ENCODE assay signal across 19 cellular contexts in genomic region chr3:152879130-152879789, GRCh38. TPM values are rescaled to one million over a fixed set of nuclear protein-coding genes. Genes with fewer than 3 reads are reported as not detected.
DNase-seq lines count a peak whose midpoint lies in the region; ATAC-seq, FAIRE-seq and TF ChIP-seq lines count a peak whose summit lies in the region.
"Had no signal": no experiment of that assay in that cellular context is flagged by ENCODE, and none has a peak within 500 bp of the region (broad histone marks: within the 10 kb centered on the region; RNA-seq: fewer than 3 reads in every experiment).

No MANE protein-coding gene starts in this region.

- no peak overlapping the region for H3K27ac ChIP-seq in MM.1S (ENCODE audit: low read length)

- peaks cover 3% of the 10 kb centered on the region for H3K27me3 Mint-ChIP-seq in activated T-helper 17 cell treated with anti-CD3 and anti-CD28 coated beads, Interleukin-2, amount 50 U/mL, for 72 hours

- no peaks in the 10 kb centered on the region for H3F3A ChIP-seq in MM.1S (ENCODE audit: insufficient read depth, low read length)

- peak; percentile 81 for FAIRE-seq in GM12892 (lab: Jason Lieb, UNC)
- FAIRE-seq: GM18507 had no signal

- no peak overlapping the region for H3K9ac ChIP-seq in MM.1S (ENCODE audit: low read length)
- H3K9ac ChIP-seq: SK-N-SH had no signal

- no peaks in the 10 kb centered on the region for H3K36me3 Mint-ChIP-seq in activated T-helper 17 cell treated with anti-CD3 and anti-CD28 coated beads, Interleukin-2, amount 50 U/mL, for 72 hours (ENCODE audit: low read depth)
- H3K36me3 Mint-ChIP-seq: CD8-positive, alpha-beta T cell had no signal

- no peaks in the 10 kb centered on the region for H3K9me2 ChIP-seq in MM.1S (replicated peaks; ENCODE audit: insufficient read depth, low read length)
- H3K9me2 ChIP-seq: SK-N-SH had no signal

- H3K4me1 Mint-ChIP-seq in activated T-helper 17 cell treated with anti-CD3 and anti-CD28 coated beads, Interleukin-2, amount 50 U/mL, for 72 hours = no peaks in the 10 kb centered on the region

- no peak overlapping the region for H3K27ac Mint-ChIP-seq in activated T-helper 17 cell treated with anti-CD3 and anti-CD28 coated beads, Interleukin-2, amount 50 U/mL, for 72 hours
- H3K27ac Mint-ChIP-seq: CD8-positive, alpha-beta T cell; HFFc6 had no signal

- H4K20me1 ChIP-seq in MM.1S (ENCODE audit: insufficient read depth, low read length) = no peaks in the 10 kb centered on the region

- no peak for TF ChIP-seq POLR2A in GM12892 (IDR thresholded peaks at IDR 0.05; ENCODE audit: low read depth, low read length)

- TF ChIP-seq CTCF in GM12864 (IDR thresholded peaks at IDR 0.05; ENCODE audit: low read depth, low read length, missing control alignments) (no peak), MM.1S (IDR thresholded peaks at IDR 0.05; ENCODE audit: low read length) (no peak)

- DNase-seq in GM12864 (ENCODE audit: low read depth) = peak; percentile 3
- no peak for DNase-seq in GM12892 (ENCODE audit: insufficient read length)
- no peak for DNase-seq in dermis blood vessel endothelial cell
- no peak for DNase-seq in MM.1S
- DNase-seq in activated CD4-positive, CD25-positive, alpha-beta regulatory T cell treated with anti-CD3 and anti-CD28 coated beads, Interleukin-2, amount 50 U/mL, for 72 hours = no peak
- DNase-seq: BE2C; CD8-positive, alpha-beta T cell; HFFc6; KBM-7; NCI-H1092 treated with DMSO at 0.1 percent for 48 hours; NCI-H187; NCI-H69; SK-N-SH; T-helper 1 cell had no signal

- H3K4me3 ChIP-seq in GM12864 (ENCODE audit: low read depth, low read length) (no peak overlapping the region), MM.1S (ENCODE audit: low read length) (no peak overlapping the region)

- no peak overlapping the region for H2AFZ ChIP-seq in MM.1S (ENCODE audit: low read length)

- no peaks in the 10 kb centered on the region for H3K79me2 ChIP-seq in MM.1S (ENCODE audit: low read length)

- no peaks in the 10 kb centered on the region for H3K27me3 ChIP-seq in MM.1S (replicated peaks; ENCODE audit: insufficient read depth, low read length)
- H3K27me3 ChIP-seq: BE2C had no signal

- no peaks in the 10 kb centered on the region for H3K36me3 ChIP-seq in MM.1S (replicated peaks; ENCODE audit: insufficient read depth, low read length)
- H3K36me3 ChIP-seq: BE2C had no signal

- H3K9me3 Mint-ChIP-seq in activated T-helper 17 cell treated with anti-CD3 and anti-CD28 coated beads, Interleukin-2, amount 50 U/mL, for 72 hours = peaks cover 4% of the 10 kb centered on the region

- no peak overlapping the region for H3K4me2 ChIP-seq in MM.1S (ENCODE audit: low read depth, low read length)
- H3K4me2 ChIP-seq: SK-N-SH had no signal

- no peak overlapping the region for H3K4me3 Mint-ChIP-seq in activated T-helper 17 cell treated with anti-CD3 and anti-CD28 coated beads, Interleukin-2, amount 50 U/mL, for 72 hours
- H3K4me3 Mint-ChIP-seq: CD8-positive, alpha-beta T cell; HFFc6 had no signal

- H3K4me1 ChIP-seq in MM.1S (ENCODE audit: low read length) = no peaks in the 10 kb centered on the region
- H3K4me1 ChIP-seq: BE2C had no signal

- H3K9me3 ChIP-seq in MM.1S (replicated peaks; ENCODE audit: insufficient read depth, low read length) = no peaks in the 10 kb centered on the region
- H3K9me3 ChIP-seq: BE2C, SK-N-SH had no signal

- peak; percentile 46 for ATAC-seq in HG02884 (IDR thresholded peaks at IDR 0.05; ENCODE audit: unreplicated experiment)
- peak; percentile 74 for ATAC-seq in activated T-helper 17 cell treated with anti-CD3 and anti-CD28 coated beads, Interleukin-2, amount 50 U/mL, for 72 hours (replicated peaks)
- ATAC-seq: CD8-positive, alpha-beta T cell; Panc1; Right ventricle myocardium inferior had no signal

RNA-seq across cellular contexts. Expression of gene P2RY1, which starts 44.3 kb away (rescaled TPM):
- polyA plus RNA-seq in GM12892 (2012; ENCODE audit: missing spikeins) = 2.8 TPM
- total RNA-seq in activated T-helper 17 cell treated with anti-CD3 and anti-CD28 coated beads, Interleukin-2, amount 50 U/mL, for 72 hours = under 1 TPM; 0.11 to 0.17 TPM
- total RNA-seq in dermis blood vessel endothelial cell = 0.88 and 2.4 TPM in 2 replicates
- total RNA-seq: HFFc6 had no signal
- polyA plus RNA-seq: SK-N-SH had no signal
